8 cellular contexts compared by ENCODE assay signal in genomic region chr17:19992803-19993713, GRCh38. TPM values are rescaled to one million over a fixed set of nuclear protein-coding genes. Genes with fewer than 3 reads are reported as not detected.
DNase-seq lines count a peak whose midpoint lies in the region; ATAC-seq and TF ChIP-seq lines count a peak whose summit lies in the region.

No MANE protein-coding gene starts in this region.

- H3K27ac ChIP-seq in right lobe of liver, result no peak overlapping the region

- H3K9me3 ChIP-seq in BE2C (no peaks in the 10 kb centered on the region), right lobe of liver (no peaks in the 10 kb centered on the region)

- DNase-seq in BE2C (peak; percentile 81), HPDE6-E6E7 (ENCODE audit: extremely low spot score) (peak; percentile 58), NCI-H774 (lab: John Stamatoyannopoulos, UW) (peak; percentile 67), dedifferentiated amniotic fluid mesenchymal stem cell (ENCODE audit: extremely low spot score) (peak; percentile 92), right lobe of liver (peak; percentile 90 to 92 (median 91))
- peak; percentile 66 to 68 for DNase-seq in activated CD4-positive, alpha-beta T cell treated with anti-CD3 and anti-CD28 coated beads, Interleukin-2, amount 50 U/mL, for 4 hours
- peak; percentile 54 to 59 (median 55) for DNase-seq in stimulated activated CD4-positive, alpha-beta T cell treated with anti-CD3 and anti-CD28 coated beads, TNF-alpha, amount 100 ng/mL, for 4 hours (ENCODE audit: low read depth in 3 of 3)

- TF ChIP-seq CTCF in BE2C (IDR thresholded peaks at IDR 0.05; ENCODE audit: low read depth, low read length) (peak; percentile 59), right lobe of liver (IDR thresholded peaks at IDR 0.05) (peak; percentile 71 to 79 (median 79))

- H3K4me1 ChIP-seq in BE2C (no peaks in the 10 kb centered on the region), right lobe of liver (no peaks in the 10 kb centered on the region)

- no peak for TF ChIP-seq POLR2A in right lobe of liver (IDR thresholded peaks at IDR 0.05)

- intact Hi-C loops in right lobe of liver (cut with DNase I), result loop anchor here (10.0 kb wide), 2 partner anchors 112 to 122 kb away; no protein-coding TSS in a partner anchor

- H3K36me3 ChIP-seq in BE2C, result no peaks in the 10 kb centered on the region
- H3K36me3 ChIP-seq in right lobe of liver, result no peaks in the 10 kb centered on the region

- peak overlapping the region; percentile 23; the same call in 1 of the 2 replicates for H3K4me3 ChIP-seq in BE2C (ENCODE audit: low read depth, low read length)
- no peak overlapping the region for H3K4me3 ChIP-seq in right lobe of liver

- H3K27me3 ChIP-seq in BE2C (no peaks in the 10 kb centered on the region), right lobe of liver (no peaks in the 10 kb centered on the region)

- 44% methylated on average over 12 of the region's 24 CpGs for WGBS in right lobe of liver (ENCODE audit: insufficient coverage, low coverage, low lambda C conversion rate, missing lambda C conversion rate)

- ATAC-seq in GM19395 (IDR thresholded peaks at IDR 0.05; ENCODE audit: unreplicated experiment) (peak; percentile 77), right lobe of liver (peak; percentile 100)

RNA-seq across cellular contexts. Expression of gene AKAP10, which starts 15.4 kb away (rescaled TPM):
- polyA plus RNA-seq in BE2C (2012; ENCODE audit: insufficient read depth, insufficient read length, low read depth), result 8.7 TPM
- total RNA-seq in right lobe of liver, result 10 to 100 TPM in 3 of 6 experiments, 1 to 10 TPM in 3; 8.6 to 13.1 (median 10.6) TPM

RNA-seq across cellular contexts. Expression of gene SPECC1, which starts 16.1 kb away (rescaled TPM):
- 0.54 TPM for polyA plus RNA-seq in BE2C (2012; ENCODE audit: insufficient read depth, insufficient read length, low read depth)
- 1 to 10 TPM in 5 of 6 experiments, under 1 TPM in 1; 0.81 to 5.0 (median 2.8) TPM for total RNA-seq in right lobe of liver
